23 cellular contexts compared by ENCODE assay signal in genomic region chr13:33265607-33266006, GRCh38. TPM values are rescaled to one million over a fixed set of nuclear protein-coding genes. Genes with fewer than 3 reads are reported as not detected.
DNase-seq lines count a peak whose midpoint lies in the region; ATAC-seq, FAIRE-seq and TF ChIP-seq lines count a peak whose summit lies in the region.
"Had no signal": no experiment of that assay in that cellular context is flagged by ENCODE, and none has a peak within 500 bp of the region (broad histone marks: within the 10 kb centered on the region; RNA-seq: fewer than 3 reads in every experiment).

No MANE protein-coding gene starts in this region.

- TF ChIP-seq CTCF in HFFc6 (IDR thresholded peaks at IDR 0.05) (no peak), astrocyte (IDR thresholded peaks at IDR 0.05; ENCODE audit: insufficient read depth, low read depth, low read length) (no peak), neural crest cell (conservative IDR thresholded peaks at IDR 0.05) (no peak), smooth muscle cell (IDR thresholded peaks at IDR 0.05; ENCODE audit: borderline replicate concordance, insufficient read depth, poor library complexity, severe bottlenecking) (no peak), Caco-2 (IDR thresholded peaks at IDR 0.05; ENCODE audit: insufficient read depth in 1 of 2, low read depth in 1 of 2, low read length in 1 of 2, severe bottlenecking in 1 of 2, unreplicated experiment in 1 of 2) (no peak)

- H3K4me1 Mint-ChIP-seq in HFFc6 (ENCODE audit: low read depth): peaks cover 88% of the 10 kb centered on the region
- H3K4me1 Mint-ChIP-seq in astrocyte (ENCODE audit: low read depth, unreplicated experiment): peaks cover 73% of the 10 kb centered on the region
- H3K4me1 Mint-ChIP-seq in neural crest cell: peaks cover 67% of the 10 kb centered on the region
- H3K4me1 Mint-ChIP-seq in Caco-2 (ENCODE audit: low read depth, unreplicated experiment): peaks cover 7% of the 10 kb centered on the region
- no peaks in the 10 kb centered on the region for H3K4me1 Mint-ChIP-seq in activated CD8-positive, alpha-beta T cell treated with anti-CD3 and anti-CD28 coated beads, Interleukin-2, amount 10 ng/mL, durations not matched to agents 7 days and 5 days (ENCODE audit: low read depth)
- H3K4me1 Mint-ChIP-seq: IgD-negative memory B cell had no signal

- H3K27me3 Mint-ChIP-seq in HFFc6 (ENCODE audit: insufficient read depth) (no peaks in the 10 kb centered on the region), astrocyte (ENCODE audit: low read depth, unreplicated experiment) (no peaks in the 10 kb centered on the region), neural crest cell (ENCODE audit: low read depth) (no peaks in the 10 kb centered on the region), Caco-2 (ENCODE audit: insufficient read depth, unreplicated experiment) (no peaks in the 10 kb centered on the region)
- H3K27me3 Mint-ChIP-seq in activated CD8-positive, alpha-beta T cell treated with anti-CD3 and anti-CD28 coated beads, Interleukin-2, amount 10 ng/mL, durations not matched to agents 7 days and 5 days (ENCODE audit: low read depth): peaks cover 5% of the 10 kb centered on the region

- POLR2A ChIA-PET in Caco-2 (lab: Charles Lee): no interaction called here
- POLR2A ChIA-PET in activated CD8-positive, alpha-beta T cell treated with anti-CD3 and anti-CD28 coated beads, Interleukin-2, amount 10 ng/mL, durations not matched to agents 7 days and 5 days (lab: Charles Lee): no interaction called here

- ATAC-seq in GM19395 (IDR thresholded peaks at IDR 0.05; ENCODE audit: unreplicated experiment): no peak
- no peak for ATAC-seq in activated CD8-positive, alpha-beta T cell treated with anti-CD3 and anti-CD28 coated beads, Interleukin-2, amount 10 ng/mL, durations not matched to agents 7 days and 5 days
- ATAC-seq: A549, Right ventricle myocardium inferior had no signal

- DNase-seq in HFFc6 (no peak), astrocyte (ENCODE audit: low read depth) (no peak), neural crest cell (ENCODE audit: low read depth, low spot score) (no peak), smooth muscle cell (lab: John Stamatoyannopoulos, UW; ENCODE audit: unreplicated experiment) (no peak), iPS-NIHi11 (ENCODE audit: low spot score) (no peak), Caco-2 (no peak)
- no peak for DNase-seq in activated CD8-positive, alpha-beta T cell treated with anti-CD3 and anti-CD28 coated beads, Interleukin-2, amount 10 ng/mL, durations not matched to agents 7 days and 5 days
- DNase-seq: CD4-positive, alpha-beta T cell; DND-41; GOT3; HCEC 1CT; NCI-H1694; NCI-H2081; NCI-H2171; NCI-H345; NCI-H524; NCI-H82; Peyer's patch had no signal

- H3K36me3 Mint-ChIP-seq in HFFc6 (ENCODE audit: low read depth): peaks cover 67% of the 10 kb centered on the region
- H3K36me3 Mint-ChIP-seq in astrocyte (ENCODE audit: low read depth, unreplicated experiment): peaks cover 5% of the 10 kb centered on the region
- H3K36me3 Mint-ChIP-seq in neural crest cell (ENCODE audit: low read depth): no peaks in the 10 kb centered on the region
- H3K36me3 Mint-ChIP-seq in Caco-2 (ENCODE audit: insufficient read depth, unreplicated experiment): no peaks in the 10 kb centered on the region
- H3K36me3 Mint-ChIP-seq in activated CD8-positive, alpha-beta T cell treated with anti-CD3 and anti-CD28 coated beads, Interleukin-2, amount 10 ng/mL, durations not matched to agents 7 days and 5 days (ENCODE audit: low read depth): no peaks in the 10 kb centered on the region
- H3K36me3 Mint-ChIP-seq: IgD-negative memory B cell had no signal

- no peaks in the 10 kb centered on the region for H3K9me3 ChIP-seq in astrocyte (ENCODE audit: insufficient read depth, low read depth, low read length)
- H3K9me3 ChIP-seq in smooth muscle cell (replicated peaks; ENCODE audit: low read depth): no peaks in the 10 kb centered on the region
- no peaks in the 10 kb centered on the region for H3K9me3 ChIP-seq in Caco-2
- H3K9me3 ChIP-seq: A549, Peyer's patch had no signal

- H4K20me1 ChIP-seq in astrocyte (ENCODE audit: insufficient read depth, low read length): peaks cover 69% of the 10 kb centered on the region
- no peaks in the 10 kb centered on the region for H4K20me1 ChIP-seq in smooth muscle cell (ENCODE audit: low read depth)

- no peak for FAIRE-seq in astrocyte (lab: Jason Lieb, UNC)
- FAIRE-seq: A549, GM12891 had no signal

- H3K9ac ChIP-seq in astrocyte (ENCODE audit: low read length) (no peak overlapping the region), smooth muscle cell (ENCODE audit: low read depth) (no peak overlapping the region)

- no peak overlapping the region for H3K4me3 Mint-ChIP-seq in HFFc6
- no peak overlapping the region for H3K4me3 Mint-ChIP-seq in astrocyte (ENCODE audit: unreplicated experiment)
- H3K4me3 Mint-ChIP-seq in neural crest cell: no peak overlapping the region
- H3K4me3 Mint-ChIP-seq in Caco-2 (ENCODE audit: unreplicated experiment): no peak overlapping the region
- H3K4me3 Mint-ChIP-seq in activated CD8-positive, alpha-beta T cell treated with anti-CD3 and anti-CD28 coated beads, Interleukin-2, amount 10 ng/mL, durations not matched to agents 7 days and 5 days: no peak overlapping the region
- H3K4me3 Mint-ChIP-seq: CD4-positive, alpha-beta T cell; IgD-negative memory B cell had no signal

- H3K27me3 ChIP-seq in astrocyte (ENCODE audit: insufficient read depth, low read length) (no peaks in the 10 kb centered on the region), smooth muscle cell (ENCODE audit: low read depth) (no peaks in the 10 kb centered on the region), Caco-2 (replicated peaks; ENCODE audit: control insufficient read depth, insufficient read depth, low read length) (no peaks in the 10 kb centered on the region)
- H3K27me3 ChIP-seq: Peyer's patch had no signal

- H3K4me1 ChIP-seq in astrocyte (ENCODE audit: insufficient read depth, low read length) (peaks cover 37% of the 10 kb centered on the region), smooth muscle cell (ENCODE audit: low read depth) (no peaks in the 10 kb centered on the region), Caco-2 (0 out of 2 replicates have a peak, but pooled peaks cover 3% of the 10 kb centered on the region)

- intact Hi-C loops in Caco-2 (cut with micrococcal nuclease; ENCODE audit: unreplicated experiment): no loop called here

- peak overlapping the region; percentile 61 for H3K27ac Mint-ChIP-seq in HFFc6
- peak overlapping the region; percentile 5 for H3K27ac Mint-ChIP-seq in astrocyte (ENCODE audit: unreplicated experiment)
- peak overlapping the region; percentile 13 for H3K27ac Mint-ChIP-seq in neural crest cell (ENCODE audit: unreplicated experiment)
- no peak overlapping the region for H3K27ac Mint-ChIP-seq in Caco-2 (ENCODE audit: unreplicated experiment)
- no peak overlapping the region for H3K27ac Mint-ChIP-seq in activated CD8-positive, alpha-beta T cell treated with anti-CD3 and anti-CD28 coated beads, Interleukin-2, amount 10 ng/mL, durations not matched to agents 7 days and 5 days
- H3K27ac Mint-ChIP-seq: CD4-positive, alpha-beta T cell had no signal

- H3F3A ChIP-seq in smooth muscle cell (ENCODE audit: low read depth): peaks cover 16% of the 10 kb centered on the region

- H3K36me3 ChIP-seq in astrocyte (ENCODE audit: insufficient read depth, low read length) (peaks cover 12% of the 10 kb centered on the region), smooth muscle cell (ENCODE audit: low read depth) (no peaks in the 10 kb centered on the region), Caco-2 (ENCODE audit: control insufficient read depth, insufficient read depth, low read length) (no peaks in the 10 kb centered on the region)
- H3K36me3 ChIP-seq: Peyer's patch had no signal

- H2AFZ ChIP-seq in astrocyte (ENCODE audit: low read depth, low read length) (no peak overlapping the region), smooth muscle cell (ENCODE audit: low read depth) (no peak overlapping the region)

- no TSS peak for BruUV-seq in Caco-2 (replicated peaks; lab: Mats Ljungman, UMichigan)

- no peaks in the 10 kb centered on the region for H3K9me3 Mint-ChIP-seq in HFFc6
- no peaks in the 10 kb centered on the region for H3K9me3 Mint-ChIP-seq in astrocyte (ENCODE audit: unreplicated experiment)
- H3K9me3 Mint-ChIP-seq in neural crest cell: no peaks in the 10 kb centered on the region
- H3K9me3 Mint-ChIP-seq in Caco-2 (ENCODE audit: unreplicated experiment): no peaks in the 10 kb centered on the region
- no peaks in the 10 kb centered on the region for H3K9me3 Mint-ChIP-seq in activated CD8-positive, alpha-beta T cell treated with anti-CD3 and anti-CD28 coated beads, Interleukin-2, amount 10 ng/mL, durations not matched to agents 7 days and 5 days (ENCODE audit: insufficient read depth)
- H3K9me3 Mint-ChIP-seq: CD4-positive, alpha-beta T cell; IgD-negative memory B cell had no signal

- H3K4me2 ChIP-seq in astrocyte (ENCODE audit: low read length): no peak overlapping the region
- H3K4me2 ChIP-seq in smooth muscle cell: no peak overlapping the region
- H3K4me2 ChIP-seq: A549 had no signal

- H3K79me2 ChIP-seq in astrocyte (ENCODE audit: insufficient read depth, low read length): peaks cover 100% of the 10 kb centered on the region
- H3K79me2 ChIP-seq in smooth muscle cell (ENCODE audit: low read depth): peaks cover 44% of the 10 kb centered on the region

- WGBS in smooth muscle cell (ENCODE audit: low lambda C conversion rate): 62% methylated on average over 2 of the region's 2 CpGs

- CTCF ChIA-PET in Caco-2 (lab: Charles Lee): no interaction called here
- CTCF ChIA-PET in activated CD8-positive, alpha-beta T cell treated with anti-CD3 and anti-CD28 coated beads, Interleukin-2, amount 10 ng/mL, durations not matched to agents 7 days and 5 days (lab: Charles Lee): no interaction called here

- no peak overlapping the region for H3K27ac ChIP-seq in astrocyte (ENCODE audit: low read depth, low read length)
- peak overlapping the region; percentile 10 for H3K27ac ChIP-seq in smooth muscle cell (ENCODE audit: low read depth)
- H3K27ac ChIP-seq: A549 had no signal

- H3K4me3 ChIP-seq in astrocyte (ENCODE audit: insufficient read depth, low read depth, low read length): no peak overlapping the region
- no peak overlapping the region for H3K4me3 ChIP-seq in smooth muscle cell
- no peak overlapping the region for H3K4me3 ChIP-seq in Caco-2 (ENCODE audit: low read depth, low read length)
- H3K4me3 ChIP-seq: A549, Peyer's patch had no signal

RNA-seq across cellular contexts. Expression of gene STARD13, which starts 19.9 kb away (rescaled TPM):
- 10 to 100 TPM; 27.9 to 38.3 (median 34.5) TPM for total RNA-seq in HFFc6 (2021; fragmentation: NEBNext Ultra II Directional; extraction: Animal tissue kit (Norgen Biotek cat#: 25700))
- total RNA-seq in astrocyte: 28.7 and 30.1 TPM in 2 replicates
- total RNA-seq in neural crest cell: 23.6 and 24.2 TPM in 2 replicates
- total RNA-seq in smooth muscle cell: 18.8 and 19.0 TPM in 2 replicates
- polyA plus RNA-seq in smooth muscle cell: 12.4 and 15.2 TPM in 2 replicates
- total RNA-seq in Caco-2 (2022): 9.1 and 12.9 TPM in 2 replicates
- total RNA-seq in activated CD8-positive, alpha-beta T cell treated with anti-CD3 and anti-CD28 coated beads, Interleukin-2, amount 10 ng/mL, durations not matched to agents 7 days and 5 days: not detected
- total RNA-seq: CD4-positive, alpha-beta T cell had no signal
- polyA plus RNA-seq: IgD-negative memory B cell had no signal

Comparison
In these comparisons a context has a peak if more than half of its experiments do, and no peak if none do; other contexts are left out.
1. H3K27ac Mint-ChIP-seq: peak in HFFc6 (single experiment), astrocyte (single experiment) and neural crest cell (single experiment); none in Caco-2 (single experiment) and activated CD8-positive, alpha-beta T cell treated with anti-CD3 and anti-CD28 coated beads, Interleukin-2, amount 10 ng/mL, durations not matched to agents 7 days and 5 days (single experiment).